1 cellular context compared by ENCODE assay signal in genomic region chr5:176816791-176817272, GRCh38.
TF ChIP-seq lines count a peak whose summit lies in the region.

No MANE protein-coding gene starts in this region.

TF ChIP-seq in GM23338, 12 proteins besides CTCF, POLR2A, EP300 and RAD21 (continued from another document):
- no peak for TF ChIP-seq ZNF462 (CRISPR knock-in tag; IDR thresholded peaks at IDR 0.05)
- TF ChIP-seq REST (IDR thresholded peaks at IDR 0.05; ENCODE audit: unreplicated experiment): no peak
- no peak for TF ChIP-seq EZH2 (IDR thresholded peaks at IDR 0.05; ENCODE audit: low read depth, unreplicated experiment)
- no peak for TF ChIP-seq ETS1 (IDR thresholded peaks at IDR 0.05)
- no peak for TF ChIP-seq NANOG (IDR thresholded peaks at IDR 0.05; ENCODE audit: borderline replicate concordance)
- TF ChIP-seq STAT1 (IDR thresholded peaks at IDR 0.05; ENCODE audit: unreplicated experiment): no peak
